In the genomic region with DNA sequence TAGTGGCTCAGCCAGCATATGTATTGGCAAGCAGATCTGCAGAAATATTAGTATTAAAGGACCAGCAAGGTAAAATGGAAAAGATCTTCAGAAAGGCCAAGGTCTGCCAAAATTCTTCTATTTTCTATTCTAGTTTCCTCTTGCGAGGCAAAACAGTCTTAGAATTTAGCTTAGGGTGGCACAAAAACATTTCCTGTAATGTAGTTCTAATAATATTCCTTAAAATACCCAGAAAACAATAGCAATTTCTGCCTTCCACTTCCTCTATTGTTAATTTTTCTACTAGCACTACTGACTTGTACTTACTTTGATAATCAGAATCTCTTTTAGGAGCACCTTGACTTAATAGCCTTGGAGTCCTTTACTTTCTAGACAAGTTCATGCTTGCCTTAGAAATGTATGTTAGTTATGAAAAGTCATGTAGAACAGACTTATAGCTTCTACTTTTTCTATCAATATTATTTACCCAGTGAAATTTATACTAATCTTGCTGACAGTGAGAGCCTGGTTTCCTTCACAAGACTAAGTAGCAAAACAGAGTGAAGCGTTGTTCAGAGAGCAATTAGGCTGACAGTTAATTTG, we compare ENCODE assay signal across 14 cellular contexts. TPM values are rescaled to one million over a fixed set of nuclear protein-coding genes. Genes with fewer than 3 reads are reported as not detected.
DNase-seq lines count a peak whose midpoint lies in the region; ATAC-seq and TF ChIP-seq lines count a peak whose summit lies in the region.
"Had no signal": no experiment of that assay in that cellular context is flagged by ENCODE, and none has a peak within 500 bp of the region (broad histone marks: within the 10 kb centered on the region; RNA-seq: fewer than 3 reads in every experiment).

No MANE protein-coding gene starts in this region.

- H3K79me1 ChIP-seq in mesenchymal stem cell (replicated peaks; ENCODE audit: low read length, poor library complexity, severe bottlenecking): peaks cover 6% of the 10 kb centered on the region

- no peaks in the 10 kb centered on the region for H3K79me2 ChIP-seq in PC-3 (ENCODE audit: low read length)

- no peaks in the 10 kb centered on the region for H3K27me3 Mint-ChIP-seq in activated naive CD4-positive, alpha-beta T cell treated with anti-CD3 and anti-CD28 coated beads, Interleukin-2, amount 10 ng/mL, durations not matched to agents 7 days and 5 days
- H3K27me3 Mint-ChIP-seq in effector memory CD8-positive, alpha-beta T cell: no peaks in the 10 kb centered on the region

- H3K27ac ChIP-seq in mesenchymal stem cell (ENCODE audit: low read length, poor library complexity, severe bottlenecking) (no peak overlapping the region), upper lobe of right lung (peak overlapping the region; percentile 34), PC-3 (ENCODE audit: low read length) (no peak overlapping the region)

- no peaks in the 10 kb centered on the region for H3K9me3 ChIP-seq in mesenchymal stem cell (ENCODE audit: control insufficient read depth, low read length)
- no peaks in the 10 kb centered on the region for H3K9me3 ChIP-seq in upper lobe of right lung
- no peaks in the 10 kb centered on the region for H3K9me3 ChIP-seq in PC-3 (ENCODE audit: low read length)

- no peak overlapping the region for H3K14ac ChIP-seq in mesenchymal stem cell (ENCODE audit: low read length in 2 of 2)

- no peaks in the 10 kb centered on the region for H4K20me1 ChIP-seq in PC-3 (ENCODE audit: low read length)

- peaks cover 50% of the 10 kb centered on the region for H3K36me3 Mint-ChIP-seq in activated naive CD4-positive, alpha-beta T cell treated with anti-CD3 and anti-CD28 coated beads, Interleukin-2, amount 10 ng/mL, durations not matched to agents 7 days and 5 days
- H3K36me3 Mint-ChIP-seq in effector memory CD8-positive, alpha-beta T cell (ENCODE audit: insufficient read depth): no peaks in the 10 kb centered on the region

- H3K4me3 Mint-ChIP-seq in activated naive CD4-positive, alpha-beta T cell treated with anti-CD3 and anti-CD28 coated beads, Interleukin-2, amount 10 ng/mL, durations not matched to agents 7 days and 5 days: no peak overlapping the region
- peak overlapping the region in 1 of 2 donors; percentile 13 for H3K4me3 Mint-ChIP-seq in effector memory CD8-positive, alpha-beta T cell
- H3K4me3 Mint-ChIP-seq: activated T-cell treated with anti-CD3 and anti-CD28 coated beads, Interleukin-2, amount 50 U/mL, for 4 hours had no signal

- H3K36me3 ChIP-seq in mesenchymal stem cell (ENCODE audit: control insufficient read depth in 1 of 2, insufficient read depth in 2 of 2, low read depth in 1 of 2, low read length in 2 of 2) (peaks cover 0 to 5% of the 10 kb centered on the region in 2 experiments), upper lobe of right lung (no peaks in the 10 kb centered on the region), PC-3 (ENCODE audit: low read depth, low read length) (no peaks in the 10 kb centered on the region)

- no peak overlapping the region for H4K91ac ChIP-seq in mesenchymal stem cell (ENCODE audit: low read length)

- POLR2A ChIA-PET in PC-3 (lab: Charles Lee; ENCODE audit: unreplicated experiment): no interaction called here

- no peak overlapping the region for H2BK12ac ChIP-seq in mesenchymal stem cell (ENCODE audit: low read length in 2 of 2)

- H3K4me1 ChIP-seq in mesenchymal stem cell (ENCODE audit: control insufficient read depth, insufficient read depth, low read depth, low read length) (no peaks in the 10 kb centered on the region), upper lobe of right lung (peaks cover 27% of the 10 kb centered on the region), PC-3 (ENCODE audit: insufficient read depth, low read length) (no peaks in the 10 kb centered on the region)

- 55% methylated on average over 1 of the region's 2 CpGs for WGBS in mesenchymal stem cell

- H3K4me3 ChIP-seq in mesenchymal stem cell (ENCODE audit: insufficient read depth in 1 of 2, low read depth in 1 of 2, low read length in 2 of 2) (no peak overlapping the region), upper lobe of right lung (no peak overlapping the region), PC-3 (ENCODE audit: low read length) (no peak overlapping the region)
- H3K4me3 ChIP-seq: K562 had no signal

- no peaks in the 10 kb centered on the region for H3K9me2 ChIP-seq in PC-3 (replicated peaks; ENCODE audit: low read length)

- H3F3A ChIP-seq in PC-3 (ENCODE audit: low read length, unreplicated experiment): no peaks in the 10 kb centered on the region

- H3K4me2 ChIP-seq in mesenchymal stem cell (ENCODE audit: low read length, poor library complexity, severe bottlenecking) (no peak overlapping the region), PC-3 (ENCODE audit: low read length) (no peak overlapping the region)

- H2BK15ac ChIP-seq in mesenchymal stem cell (ENCODE audit: low read depth, poor library complexity, severe bottlenecking): no peak overlapping the region

- H3K18ac ChIP-seq in mesenchymal stem cell (ENCODE audit: low read depth in 1 of 2, low read length in 2 of 2): no peak overlapping the region

- intact Hi-C loops in upper lobe of right lung (cut with DNase I): no loop called here
- intact Hi-C loops in PC-3 (cut with micrococcal nuclease): no loop called here

- peaks cover 48% of the 10 kb centered on the region for H3K4me1 Mint-ChIP-seq in activated naive CD4-positive, alpha-beta T cell treated with anti-CD3 and anti-CD28 coated beads, Interleukin-2, amount 10 ng/mL, durations not matched to agents 7 days and 5 days
- H3K4me1 Mint-ChIP-seq in effector memory CD8-positive, alpha-beta T cell (ENCODE audit: low read depth in 2 of 2): peaks cover 2 to 37% of the 10 kb centered on the region in 2 donors

- H3K9me3 Mint-ChIP-seq in activated naive CD4-positive, alpha-beta T cell treated with anti-CD3 and anti-CD28 coated beads, Interleukin-2, amount 10 ng/mL, durations not matched to agents 7 days and 5 days: peaks cover 1% of the 10 kb centered on the region
- no peaks in the 10 kb centered on the region for H3K9me3 Mint-ChIP-seq in effector memory CD8-positive, alpha-beta T cell
- H3K9me3 Mint-ChIP-seq: activated T-cell treated with anti-CD3 and anti-CD28 coated beads, Interleukin-2, amount 50 U/mL, for 4 hours had no signal

- no TSS peak for BruUV-seq in PC-3 (replicated peaks; lab: Mats Ljungman, UMichigan)

- H3K27me3 ChIP-seq in mesenchymal stem cell (ENCODE audit: control insufficient read depth in 1 of 2, insufficient read depth in 1 of 2, low read length in 2 of 2): no peaks in the 10 kb centered on the region
- H3K27me3 ChIP-seq in upper lobe of right lung: no peaks in the 10 kb centered on the region
- H3K27me3 ChIP-seq in PC-3 (ENCODE audit: low read length): no peaks in the 10 kb centered on the region

- no peak overlapping the region for H2AK5ac ChIP-seq in mesenchymal stem cell (ENCODE audit: low read length, severe bottlenecking)

- H2BK5ac ChIP-seq in mesenchymal stem cell (ENCODE audit: low read depth, low read length, poor library complexity, severe bottlenecking): no peak overlapping the region

- H2AFZ ChIP-seq in mesenchymal stem cell (ENCODE audit: low read depth, low read length) (no peak overlapping the region), PC-3 (ENCODE audit: low read length) (no peak overlapping the region)

- H3K9ac ChIP-seq in mesenchymal stem cell (ENCODE audit: low read length) (peak overlapping the region; percentile 60), PC-3 (ENCODE audit: low read length) (no peak overlapping the region)

- H3K4ac ChIP-seq in mesenchymal stem cell (ENCODE audit: low read depth in 1 of 2, low read length in 2 of 2): no peak overlapping the region

- ATAC-seq in effector memory CD8-positive, alpha-beta T cell (replicated peaks): no peak
- ATAC-seq in upper lobe of right lung: no peak
- no peak for ATAC-seq in GM19395 (IDR thresholded peaks at IDR 0.05; ENCODE audit: unreplicated experiment)
- no peak for ATAC-seq in PC-3
- ATAC-seq: activated T-cell treated with anti-CD3 and anti-CD28 coated beads, Interleukin-2, amount 50 U/mL, for 4 hours; K562 had no signal

- H3K27ac Mint-ChIP-seq in activated naive CD4-positive, alpha-beta T cell treated with anti-CD3 and anti-CD28 coated beads, Interleukin-2, amount 10 ng/mL, durations not matched to agents 7 days and 5 days: peak overlapping the region; percentile 83
- peak overlapping the region; percentile 5 to 42 for H3K27ac Mint-ChIP-seq in effector memory CD8-positive, alpha-beta T cell

- H4K8ac ChIP-seq in mesenchymal stem cell (ENCODE audit: low read length): no peak overlapping the region

- H3K23ac ChIP-seq in mesenchymal stem cell (ENCODE audit: low read length in 2 of 2): no peak overlapping the region

- TF ChIP-seq CTCF in upper lobe of right lung (IDR thresholded peaks at IDR 0.05) (no peak), PC-3 (conservative IDR thresholded peaks at IDR 0.05; ENCODE audit: low read depth, low read length) (no peak)

- no peak for DNase-seq in activated naive CD4-positive, alpha-beta T cell treated with anti-CD3 and anti-CD28 coated beads, Interleukin-2, amount 10 ng/mL, durations not matched to agents 7 days and 5 days
- no peak for DNase-seq in activated naive CD4-positive, alpha-beta T cell (lab: John Stamatoyannopoulos, UW)
- no peak for DNase-seq in effector memory CD8-positive, alpha-beta T cell
- DNase-seq in mesenchymal stem cell (no peak), upper lobe of right lung (no peak), SHP77 (lab: John Stamatoyannopoulos, UW) (no peak), PC-3 (no peak)
- DNase-seq: activated CD4-positive, CD25-positive, alpha-beta regulatory T cell treated with anti-CD3 and anti-CD28 coated beads, Interleukin-2, amount 50 U/mL, for 72 hours; activated T-cell treated with anti-CD3 and anti-CD28 coated beads, Interleukin-2, amount 50 U/mL, for 4 hours; islet precursor cell; OCI-M1; stimulated activated naive CD4-positive, alpha-beta T cell had no signal

- no peak overlapping the region for H2BK120ac ChIP-seq in mesenchymal stem cell (ENCODE audit: low read depth, low read length)

- CTCF ChIA-PET in activated naive CD4-positive, alpha-beta T cell treated with anti-CD3 and anti-CD28 coated beads, Interleukin-2, amount 10 ng/mL, durations not matched to agents 7 days and 5 days (lab: Charles Lee): no interaction called here
- CTCF ChIA-PET in PC-3 (lab: Charles Lee): no interaction called here

RNA-seq across cellular contexts. Expression of gene LPAR6, which starts 23.8 kb away (rescaled TPM):
- 7.6 TPM for polyA plus RNA-seq in mesenchymal stem cell (2013, experiment 1 of 2)
- polyA plus RNA-seq in mesenchymal stem cell (2013, experiment 2 of 2): 7.1 TPM
- total RNA-seq in upper lobe of right lung (30.9 TPM), PC-3 (2014; rRNA removed) (3.6 TPM in 2 replicates)
